11 cellular contexts compared by ENCODE assay signal in the genomic region with DNA sequence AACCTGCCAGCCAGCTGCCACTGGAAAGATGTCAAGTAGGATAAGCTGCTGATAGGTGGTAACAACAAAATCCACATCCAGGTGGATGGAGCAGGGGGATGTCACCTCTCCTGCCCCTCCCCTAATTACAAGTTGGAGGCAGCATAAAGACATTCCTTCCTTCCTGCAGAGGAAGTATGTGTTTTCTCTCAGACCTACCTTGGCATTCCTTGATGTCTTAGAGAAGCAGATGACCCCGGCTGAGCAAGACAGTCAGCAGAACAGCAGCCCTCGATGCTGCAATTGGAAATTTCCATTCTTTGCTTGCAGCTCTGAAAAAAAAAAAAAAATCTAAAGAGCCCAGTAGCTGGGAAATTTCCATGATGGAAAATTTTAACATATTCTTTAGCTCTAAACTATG.
DNase-seq lines count a peak whose midpoint lies in the region; ATAC-seq, FAIRE-seq and TF ChIP-seq lines count a peak whose summit lies in the region.
"Had no signal": no experiment of that assay in that cellular context is flagged by ENCODE, and none has a peak within 500 bp of the region (broad histone marks: within the 10 kb centered on the region; RNA-seq: fewer than 3 reads in every experiment).

No MANE protein-coding gene starts in this region.

- TF ChIP-seq CTCF in IMR-90 (conservative IDR thresholded peaks at IDR 0.05; ENCODE audit: low read depth, low read length) (no peak), neural progenitor cell (IDR thresholded peaks at IDR 0.05) (no peak), tibial artery (IDR thresholded peaks at IDR 0.05) (no peak)

- H3K36me3 ChIP-seq in IMR-90 (ENCODE audit: control insufficient read depth, insufficient read depth, low read length) (no peaks in the 10 kb centered on the region), neural progenitor cell (no peaks in the 10 kb centered on the region), tibial artery (no peaks in the 10 kb centered on the region)

- no peak for ATAC-seq in IMR-90 (ENCODE audit: low read depth)
- ATAC-seq in HG03045 (IDR thresholded peaks at IDR 0.05; ENCODE audit: unreplicated experiment): no peak

- H2AK9ac ChIP-seq in IMR-90 (replicated peaks; ENCODE audit: low read depth, low read length, poor library complexity): peak overlapping the region; percentile 8

- H3K4me3 ChIP-seq in IMR-90 (ENCODE audit: insufficient read depth, low read depth, low read length) (no peak overlapping the region), neural progenitor cell (no peak overlapping the region), tibial artery (no peak overlapping the region)

- no peaks in the 10 kb centered on the region for H4K20me1 ChIP-seq in IMR-90 (ENCODE audit: insufficient read depth, low read length)
- H4K20me1 ChIP-seq in neural progenitor cell (ENCODE audit: low read depth): no peaks in the 10 kb centered on the region

- peak overlapping the region; percentile 2; the same call in 1 of the 2 replicates for H3K18ac ChIP-seq in IMR-90 (ENCODE audit: low read depth, low read length)

- H3K9me3 ChIP-seq in IMR-90 (ENCODE audit: control insufficient read depth, insufficient read depth, low read length) (peaks cover 1% of the 10 kb centered on the region; the same call in 1 of the 2 replicates), neural progenitor cell (ENCODE audit: low read depth) (no peaks in the 10 kb centered on the region), tibial artery (peaks cover 0 to 7% (median 0%) of the 10 kb centered on the region in 3 donors)

- H3K9ac ChIP-seq in IMR-90 (ENCODE audit: low read depth, low read length): no peak overlapping the region
- H3K9ac ChIP-seq in neural progenitor cell: no peak overlapping the region

- FAIRE-seq in frontal cortex (lab: Jason Lieb, UNC): no peak
- FAIRE-seq: islet of Langerhans had no signal

- no peaks in the 10 kb centered on the region for H3K79me2 ChIP-seq in neural progenitor cell (ENCODE audit: low read depth)

- H4K91ac ChIP-seq in IMR-90 (ENCODE audit: insufficient read depth, low read depth, low read length): peak overlapping the region; percentile 40; the same call in 1 of the 2 replicates

- CTCF ChIA-PET in IMR-90 (lab: Yijun Ruan, JAX): interaction anchor here (1.4 kb wide), 1 partner anchor 10 kb away, joined by 3 read pairs; no protein-coding TSS in a partner anchor

- no peak overlapping the region for H2BK5ac ChIP-seq in IMR-90 (ENCODE audit: low read depth, low read length, poor library complexity, severe bottlenecking)

- H3K27ac ChIP-seq in IMR-90 (ENCODE audit: insufficient read depth, low read length) (no peak overlapping the region), cingulate gyrus (ENCODE audit: low read depth, low read length) (peak overlapping the region; percentile 96), neural progenitor cell (no peak overlapping the region), tibial artery (no peak overlapping the region)

- POLR2A ChIA-PET in IMR-90 (lab: Charles Lee; ENCODE audit: unreplicated experiment): interaction anchor here (0.5 kb wide), 1 partner anchor 196 kb away, joined by 4 read pairs; no protein-coding TSS in a partner anchor

- H3K4me2 ChIP-seq in IMR-90 (ENCODE audit: low read depth, low read length) (no peak overlapping the region), neural progenitor cell (no peak overlapping the region)

- no CpG with 5 or more reads among the region's 2 CpGs for WGBS in IMR-90 (ENCODE audit: extremely low coverage in 2 of 2, insufficient read length in 1 of 2), 2 experiments

- H3K4ac ChIP-seq in IMR-90 (ENCODE audit: low read depth, low read length): peak overlapping the region; percentile 17; the same call in 1 of the 2 replicates

- no peaks in the 10 kb centered on the region for H3K9me3 Mint-ChIP-seq in neural progenitor cell

- H3K27me3 Mint-ChIP-seq in neural progenitor cell (ENCODE audit: insufficient read depth, low read depth): peaks cover 6% of the 10 kb centered on the region

- H3K4me3 Mint-ChIP-seq in neural progenitor cell: no peak overlapping the region

- no peak overlapping the region for H4K8ac ChIP-seq in IMR-90 (ENCODE audit: low read depth in 2 of 2, low read length in 2 of 2)

- H3K56ac ChIP-seq in IMR-90 (ENCODE audit: extremely low read depth, insufficient read depth, low read length): no peak overlapping the region

- H3K14ac ChIP-seq in IMR-90 (replicated peaks; ENCODE audit: low read depth, low read length): no peak overlapping the region

- no peaks in the 10 kb centered on the region for H3K27me3 ChIP-seq in IMR-90 (ENCODE audit: control insufficient read depth, insufficient read depth, low read length)
- no peaks in the 10 kb centered on the region for H3K27me3 ChIP-seq in neural progenitor cell
- H3K27me3 ChIP-seq in tibial artery: no peaks in the 10 kb centered on the region

- DNase-seq in ELF-1 (ENCODE audit: low read depth, low spot score): peak; percentile 59
- peak; percentile 31 for DNase-seq in IMR-90
- peak; percentile 4 for DNase-seq in neural progenitor cell (ENCODE audit: low spot score)
- DNase-seq in tibial artery: no peak
- DNase-seq in frontal cortex (ENCODE audit: low spot score in 2 of 2): no peak
- DNase-seq in NCI-H2029 (lab: John Stamatoyannopoulos, UW): no peak
- DNase-seq: NCI-H510A; stimulated activated CD4-positive, alpha-beta T cell treated with anti-CD3 and anti-CD28 coated beads, Interleukin-12 subunit alpha, Interleukin-12 subunit beta, amount 100 ng/mL, for 4 hours had no signal

- H3K27ac Mint-ChIP-seq in neural progenitor cell: no peak overlapping the region

- H3K23ac ChIP-seq in IMR-90 (ENCODE audit: low read depth, low read length): no peak overlapping the region

- no peaks in the 10 kb centered on the region for H3K36me3 Mint-ChIP-seq in neural progenitor cell

- BruUV-seq in IMR-90 (replicated peaks; lab: Mats Ljungman, UMichigan): no TSS peak

- H3K4me1 ChIP-seq in IMR-90 (ENCODE audit: control insufficient read depth, insufficient read depth, low read length): 0 out of 2 replicates have a peak, but pooled peaks cover 3% of the 10 kb centered on the region
- peaks cover 10% of the 10 kb centered on the region for H3K4me1 ChIP-seq in neural progenitor cell
- H3K4me1 ChIP-seq in tibial artery: peaks cover 0 to 16% (median 0%) of the 10 kb centered on the region in 4 donors

- H3K4me1 Mint-ChIP-seq in neural progenitor cell: peaks cover 2% of the 10 kb centered on the region

- H2BK20ac ChIP-seq in IMR-90 (ENCODE audit: low read depth, low read length): peak overlapping the region; percentile 36; the same call in 1 of the 2 replicates

- H2BK15ac ChIP-seq in IMR-90 (ENCODE audit: low read depth, low read length): peak overlapping the region; percentile 77; the same call in 1 of the 3 replicates

- H3K79me1 ChIP-seq in IMR-90 (ENCODE audit: low read depth in 1 of 2, low read length in 2 of 2): no peaks in the 10 kb centered on the region

- dilution Hi-C loops in IMR-90 (cut with HindIII; ENCODE audit: low sequenced_read_pairs, unreplicated experiment): no loop called here

- H3F3A ChIP-seq in neural progenitor cell (ENCODE audit: low read depth): no peaks in the 10 kb centered on the region

- TF ChIP-seq RAD21 in IMR-90 (IDR thresholded peaks at IDR 0.05; ENCODE audit: low read length): no peak

- intact Hi-C loops in IMR-90 (cut with micrococcal nuclease) (no loop called here), tibial artery (cut with DNase I; ENCODE audit: low total_unique reads) (no loop called here)

- H2AFZ ChIP-seq in IMR-90 (replicated peaks; ENCODE audit: low read length, poor library complexity): peak overlapping the region; percentile 68
- H2AFZ ChIP-seq in neural progenitor cell (replicated peaks): no peak overlapping the region

- peak overlapping the region; percentile 56; the same call in 1 of the 2 replicates for H2AK5ac ChIP-seq in IMR-90 (ENCODE audit: low read depth, low read length)

- H2BK120ac ChIP-seq in IMR-90 (ENCODE audit: low read depth, low read length): peak overlapping the region; percentile 17; the same call in 1 of the 2 replicates

- in situ Hi-C loops in IMR-90 (cut with MboI; ENCODE audit: low sequenced_read_pairs): no loop called here

- H4K5ac ChIP-seq in IMR-90 (ENCODE audit: low read depth, low read length): no peak overlapping the region

- no peaks in the 10 kb centered on the region; the same call in 1 of the 2 replicates for H3K9me1 ChIP-seq in IMR-90 (ENCODE audit: insufficient read depth, low read length)

- TF ChIP-seq POLR2A in IMR-90 (IDR thresholded peaks at IDR 0.05; ENCODE audit: low read depth, low read length): no peak

TF ChIP-seq in IMR-90, 13 proteins besides CTCF, POLR2A, EP300 and RAD21:
- TF ChIP-seq MAZ (IDR thresholded peaks at IDR 0.05; ENCODE audit: borderline replicate concordance, low read depth, low read length) (no peak), NFE2L2 (IDR thresholded peaks at IDR 0.05; ENCODE audit: low read depth, low read length) (no peak), RFX5 (IDR thresholded peaks at IDR 0.05; ENCODE audit: low read depth, low read length) (no peak), FOS (IDR thresholded peaks at IDR 0.05; ENCODE audit: low read depth, low read length) (no peak), RCOR1 (IDR thresholded peaks at IDR 0.05; ENCODE audit: insufficient replicate concordance, low read length) (no peak)

Comparison
In these comparisons a context has a peak if more than half of its experiments do, and no peak if none do; other contexts are left out.
1. DNase-seq: peak in ELF-1 (single experiment), IMR-90 (single experiment) and neural progenitor cell (single experiment); none in tibial artery (0 of 2), frontal cortex (0 of 2) and NCI-H2029 (single experiment).